ENCODE assay signal across 9 cellular contexts in the genomic region with DNA sequence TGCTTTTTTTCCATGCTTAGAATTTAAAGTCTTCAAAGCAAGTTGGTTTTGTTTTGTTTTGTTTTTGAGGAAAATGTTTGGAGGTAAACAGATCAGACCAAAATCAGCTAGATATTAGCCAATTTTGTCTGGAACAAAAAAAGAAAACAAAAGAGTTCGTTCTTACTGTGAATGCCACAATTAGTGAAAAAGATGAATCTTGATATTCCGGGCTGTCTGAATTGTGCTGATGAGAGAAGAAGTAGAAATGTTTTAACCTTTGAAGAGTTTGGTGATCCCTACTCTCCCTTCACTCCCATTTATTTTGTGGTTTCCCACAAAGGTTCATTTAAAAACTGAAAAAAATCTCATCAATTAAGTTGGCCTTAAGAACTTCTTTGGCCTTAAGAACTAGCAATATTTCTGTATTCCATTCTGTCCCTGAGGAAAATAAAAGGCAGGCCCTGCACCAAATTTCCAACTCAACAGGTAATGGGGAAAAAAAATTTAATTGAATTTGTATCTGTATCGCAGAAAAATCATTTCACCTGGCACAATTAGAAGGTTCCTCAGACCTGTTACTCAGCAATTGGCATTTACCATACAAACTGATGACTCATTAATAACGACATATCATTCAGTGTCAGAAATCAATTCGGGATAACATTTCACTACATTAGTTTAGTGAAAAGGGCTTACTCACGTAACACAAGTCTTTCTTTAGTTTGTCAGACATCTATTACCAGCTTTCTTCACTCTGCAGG. TPM values are rescaled to one million over a fixed set of nuclear protein-coding genes. Genes with fewer than 3 reads are reported as not detected.
A peak's percentile ranks its signal among the peaks of the same experiment; 100 is the strongest.
DNase-seq lines count a peak whose midpoint lies in the region; ATAC-seq, FAIRE-seq and TF ChIP-seq lines count a peak whose summit lies in the region.
"Had no signal": no experiment of that assay in that cellular context is flagged by ENCODE, and none has a peak within 500 bp of the region (broad histone marks: within the 10 kb centered on the region; RNA-seq: fewer than 3 reads in every experiment).

No MANE protein-coding gene starts in this region.

- H3K27me3 Mint-ChIP-seq in Calu3 (ENCODE audit: unreplicated experiment) = no peaks in the 10 kb centered on the region

- in situ Hi-C loops in brain microvascular endothelial cell (cut with HindIII; ENCODE audit: low pct_ligation_motif_present, low sequenced_read_pairs) = no loop called here

- H3K4me1 ChIP-seq in mucosa of stomach (ENCODE audit: control insufficient read depth, insufficient read depth, low read length) = no peaks in the 10 kb centered on the region

- CTCF ChIA-PET in Calu3 (lab: Charles Lee) (interaction anchor here (0.7 to 2.8 kb wide), 13 partner anchors 27 to 1139 kb away, joined by 3 to 36 read pairs (median 6); partner anchors contain the start of genes GLIPR1, GLIPR1L1 and KRR1), HEK293T (lab: Yijun Ruan, JAX) (interaction anchor here (0.9 kb wide), 1 partner anchor 62 kb away, joined by 3 read pairs; no protein-coding TSS in a partner anchor)

- peak overlapping the region; percentile 89 for H3K4me3 Mint-ChIP-seq in Calu3 (ENCODE audit: low read depth, unreplicated experiment)

- peaks cover 19% of the 10 kb centered on the region for H3K36me3 Mint-ChIP-seq in Calu3 (ENCODE audit: insufficient read depth, unreplicated experiment)

- no peaks in the 10 kb centered on the region for H3K27me3 ChIP-seq in brain microvascular endothelial cell (replicated peaks)
- no peaks in the 10 kb centered on the region for H3K27me3 ChIP-seq in mucosa of stomach (ENCODE audit: control insufficient read depth, insufficient read depth, low read length)

- H3K4me1 Mint-ChIP-seq in Calu3 (ENCODE audit: low read depth, unreplicated experiment) = peaks cover 36% of the 10 kb centered on the region

- peak overlapping the region; percentile 92 for H3K9ac ChIP-seq in mucosa of stomach (ENCODE audit: low read length)

- no peaks in the 10 kb centered on the region for H3K9me3 ChIP-seq in mucosa of stomach (ENCODE audit: control insufficient read depth, low read length)

- H3K27ac ChIP-seq in brain microvascular endothelial cell = peak overlapping the region; percentile 14

- DNase-seq in Calu3 (no peak), brain microvascular endothelial cell (no peak), NCI-H187 treated with DMSO at 0.1 percent for 48 hours (lab: John Stamatoyannopoulos, UW) (no peak), HTR-8/SVneo (ENCODE audit: insufficient read length, low spot score) (no peak), HEK293T (ENCODE audit: extremely low spot score) (no peak)
- DNase-seq in activated effector memory CD4-positive, alpha-beta T cell treated with Interleukin-2 at 50 U/mL for 16 hours = no peak

- ATAC-seq in HG02981 (IDR thresholded peaks at IDR 0.05; ENCODE audit: unreplicated experiment) = peak; percentile 4

- TSS peak; percentile 76 for BruUV-seq in Calu3 (replicated peaks; lab: Mats Ljungman, UMichigan)

- intact Hi-C loops in Calu3 (cut with micrococcal nuclease; ENCODE audit: unreplicated experiment) = loop anchor here (2.0 kb wide), 3 partner anchors 56 to 98 kb away; partner anchors contain the start of genes GLIPR1 and GLIPR1L1

- POLR2A ChIA-PET in HEK293T (lab: Yijun Ruan, JAX) = interaction anchor here (0.7 to 1.6 kb wide), 7 partner anchors 17 to 929 kb away, joined by 3 to 4 read pairs (median 3); partner anchors contain the start of genes CAPS2 and GLIPR1

- peaks cover 4% of the 10 kb centered on the region for H3K9me3 Mint-ChIP-seq in Calu3 (ENCODE audit: low read depth, unreplicated experiment)

- TF ChIP-seq CTCF in Calu3 (IDR thresholded peaks at IDR 0.05; ENCODE audit: unreplicated experiment) = no peak
- no peak for TF ChIP-seq CTCF in brain microvascular endothelial cell (IDR thresholded peaks at IDR 0.05; ENCODE audit: low read depth, low read length, missing control alignments)

- peak overlapping the region; percentile 94 for H3K27ac Mint-ChIP-seq in Calu3 (ENCODE audit: unreplicated experiment)

- H3K4me3 ChIP-seq in brain microvascular endothelial cell (ENCODE audit: low read depth, low read length) (peak overlapping the region; percentile 40), mucosa of stomach (ENCODE audit: low read length) (peak overlapping the region; percentile 90)

- no peak for FAIRE-seq in HTR-8/SVneo (lab: Jason Lieb, UNC)

- H3K36me3 ChIP-seq in brain microvascular endothelial cell (replicated peaks) = no peaks in the 10 kb centered on the region
- no peaks in the 10 kb centered on the region for H3K36me3 ChIP-seq in mucosa of stomach (ENCODE audit: control insufficient read depth, insufficient read depth, low read length)

TF ChIP-seq in HEK293T, 16 proteins besides CTCF, POLR2A, EP300 and RAD21:
- TF ChIP-seq HDGF (IDR thresholded peaks at IDR 0.05; ENCODE audit: borderline replicate concordance) = no peak
- no peak for TF ChIP-seq FOXK2 (IDR thresholded peaks at IDR 0.05)
- TF ChIP-seq LEF1 (IDR thresholded peaks at IDR 0.05; ENCODE audit: borderline replicate concordance) = no peak
- TF ChIP-seq TARDBP (IDR thresholded peaks at IDR 0.05) = no peak
- no peak for TF ChIP-seq L3MBTL2 (conservative IDR thresholded peaks at IDR 0.05)
- TF ChIP-seq ARNT (IDR thresholded peaks at IDR 0.05) = no peak
- no peak for TF ChIP-seq CTBP1 (IDR thresholded peaks at IDR 0.05; ENCODE audit: borderline replicate concordance)
- TF ChIP-seq ELF4 (IDR thresholded peaks at IDR 0.05) = no peak
- no peak for TF ChIP-seq SP1 (IDR thresholded peaks at IDR 0.05)
- TF ChIP-seq NFRKB (IDR thresholded peaks at IDR 0.05) = no peak

RNA-seq across cellular contexts. Expression of gene GLIPR1L2, which starts 0.6 kb away (rescaled TPM):
- 0.76 TPM in 1 of 2 replicates, not detected in the other for total RNA-seq in Calu3 (2022)

RNA-seq across cellular contexts. Expression of gene GLIPR1L1, which starts 55.9 kb away (rescaled TPM):
- total RNA-seq in Calu3 (2022) = not detected in 2 replicates
- total RNA-seq: HT1080 had no signal
